8 cellular contexts compared by ENCODE assay signal in the genomic region with DNA sequence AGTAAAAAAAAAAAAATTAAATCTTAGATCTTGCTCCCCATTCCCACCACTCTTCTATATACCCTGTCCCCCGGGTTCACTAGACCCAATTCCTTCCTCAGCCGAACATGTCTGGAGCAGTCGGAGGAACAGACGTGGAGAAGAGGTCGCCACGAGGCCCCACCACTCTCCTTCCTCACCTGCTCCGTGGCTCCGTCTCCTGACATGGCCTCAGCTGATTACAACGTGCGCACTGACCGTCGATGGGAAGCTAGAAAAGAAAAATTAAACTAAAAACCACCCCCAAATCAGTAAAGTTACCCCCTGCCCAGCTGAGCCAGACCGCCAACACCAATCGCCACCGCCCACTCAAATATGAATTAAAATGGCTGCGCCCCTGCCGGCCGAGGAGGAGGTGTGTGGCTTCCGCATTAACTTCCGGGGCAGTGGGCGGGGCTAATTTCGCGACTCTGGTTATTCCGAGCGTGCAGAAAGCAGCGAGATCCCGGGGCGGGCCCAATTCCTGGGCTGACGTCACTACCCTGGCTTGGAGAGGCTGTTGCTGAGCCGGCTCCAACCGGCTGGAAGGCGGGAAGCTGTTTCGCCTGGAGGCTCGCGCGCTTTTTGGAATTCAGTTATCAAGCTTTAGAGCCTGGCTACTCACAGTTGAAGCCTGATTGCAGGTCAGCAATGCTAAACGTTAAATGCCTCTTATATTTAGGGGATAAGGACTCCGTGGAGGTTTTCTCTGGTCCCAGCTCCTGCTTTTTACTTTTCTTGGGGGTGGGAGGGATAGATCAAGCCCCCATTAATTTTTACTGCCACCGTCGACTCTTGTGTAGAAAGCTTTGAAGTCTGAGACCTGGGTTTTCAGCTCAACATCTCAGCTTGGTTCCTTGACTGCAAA. TPM values are rescaled to one million over a fixed set of nuclear protein-coding genes. Genes with fewer than 3 reads are reported as not detected.
DNase-seq lines count a peak whose midpoint lies in the region; ATAC-seq and TF ChIP-seq lines count a peak whose summit lies in the region.

A gene (minus strand): TSS at position 361 of the 886 bp plus-strand sequence. CDS start 155 bp downstream, at position 206.

- H3K36me3 ChIP-seq in thymus (ENCODE audit: control insufficient read depth, insufficient read depth), result no peaks in the 10 kb centered on the region

- H3K27ac ChIP-seq in thymus (ENCODE audit: low read depth), result peak within 1 kb of the TSS; percentile 61

- DNase-seq in NCI-H1417 (lab: John Stamatoyannopoulos, UW) (peak; percentile 99 to 100 (median 100)), SW 1271 (lab: John Stamatoyannopoulos, UW) (peak; percentile 98), head of caudate nucleus (peak; percentile 100), osteocyte (ENCODE audit: extremely low spot score, unreplicated experiment) (peak; percentile 100)
- peak; percentile 93 for DNase-seq in activated naive CD8-positive, alpha-beta T cell treated with anti-CD3 and anti-CD28 coated beads, Interleukin-2, amount 50 U/mL, for 16 hours (ENCODE audit: low read depth, low spot score)

- no peaks in the 10 kb centered on the region for H3K9me3 Mint-ChIP-seq in osteocyte (ENCODE audit: unreplicated experiment)

- H3K27me3 Mint-ChIP-seq in osteocyte (ENCODE audit: unreplicated experiment), result no peaks in the 10 kb centered on the region

- H3K27ac Mint-ChIP-seq in osteocyte (ENCODE audit: unreplicated experiment), result peak within 1 kb of the TSS; percentile 99

- under 1% methylated on average over 40 of the region's 40 CpGs for WGBS in thymus

- ATAC-seq in HG02759 (IDR thresholded peaks at IDR 0.05; ENCODE audit: unreplicated experiment), result peak; percentile 92

- H3K27me3 ChIP-seq in thymus (ENCODE audit: control insufficient read depth, insufficient read depth), result no peaks in the 10 kb centered on the region

- intact Hi-C loops in head of caudate nucleus (cut with DNase I), result loop anchor here (5.0 kb wide), 2 partner anchors 96 to 531 kb away; a partner anchor contains a TSS

- peaks cover 40% of the 10 kb centered on the region for H3K4me1 Mint-ChIP-seq in osteocyte (ENCODE audit: unreplicated experiment)

- H3K4me3 ChIP-seq in thymus (ENCODE audit: low read length), result peak within 1 kb of the TSS; percentile 77

- peak within 1 kb of the TSS; percentile 100 for H3K4me3 Mint-ChIP-seq in osteocyte (ENCODE audit: unreplicated experiment)

- no peaks in the 10 kb centered on the region for H3K9me3 ChIP-seq in thymus (ENCODE audit: control insufficient read depth)

- TF ChIP-seq CTCF in GM12873 (IDR thresholded peaks at IDR 0.05; ENCODE audit: insufficient read depth, low read depth, low read length, missing control alignments) (peak; percentile 36), osteocyte (IDR thresholded peaks at IDR 0.05) (peak; percentile 45)

- H3K36me3 Mint-ChIP-seq in osteocyte (ENCODE audit: unreplicated experiment), result no peaks in the 10 kb centered on the region

- peaks cover 8% of the 10 kb centered on the region for H3K4me1 ChIP-seq in thymus (ENCODE audit: control insufficient read depth, insufficient read depth, low read length)

RNA-seq across cellular contexts. Expression of the gene that starts here (rescaled TPM):
- 23.6 and 27.8 TPM in 2 replicates for total RNA-seq in osteocyte
- 46.1 TPM for polyA plus RNA-seq in thymus

Comparison
In these comparisons a context has a peak if more than half of its experiments do, and no peak if none do; other contexts are left out.
1. Peak in every context shown above with its lines: DNase-seq, ATAC-seq, H3K4me3 ChIP-seq and H3K27ac ChIP-seq.